In genomic region chr22:19895160-19895849, GRCh38 we compare ENCODE assay signal across 16 cellular contexts.
"Had no signal": no experiment of that assay in that cellular context is flagged by ENCODE, and none has a peak within 500 bp of the region (broad histone marks: within the 10 kb centered on the region; RNA-seq: fewer than 3 reads in every experiment).

No MANE protein-coding gene starts in this region.

- DNase-seq: activated gamma-delta T cell; activated T-cell treated with anti-CD3 and anti-CD28 coated beads, Interleukin-2, amount 50 U/mL, for 48 hours; endodermal cell; head of caudate nucleus; immature natural killer cell; left cardiac atrium; lower lobe of right lung; midbrain; stimulated activated CD4-positive, alpha-beta T cell treated with anti-CD3 and anti-CD28 coated beads, Interleukin-1b, Interleukin-23, amount 100 ng/mL, for 48 hours; stimulated activated naive CD8-positive, alpha-beta T cell treated with anti-CD3 and anti-CD28 coated beads, Interleukin-15, amount 100 ng/mL, for 72 hours; T-helper 2 cell; upper lobe of right lung had no signal

- H3K27me3 Mint-ChIP-seq: stimulated activated naive CD8-positive, alpha-beta T cell treated with anti-CD3 and anti-CD28 coated beads, Interleukin-15, amount 100 ng/mL, for 72 hours had no signal

- H3K36me3 ChIP-seq: neural progenitor cell, ovary had no signal

- H3K36me3 Mint-ChIP-seq: neural progenitor cell had no signal

- H3K4me2 ChIP-seq: neural progenitor cell had no signal

- H3K27ac Mint-ChIP-seq: endodermal cell, immature natural killer cell, neural progenitor cell had no signal

- H3K27ac ChIP-seq: lower lobe of right lung, neural progenitor cell, ovary, upper lobe of right lung had no signal

- H3K27me3 ChIP-seq: ovary, upper lobe of right lung had no signal

- H3K9me3 ChIP-seq: lower lobe of right lung, ovary, upper lobe of right lung had no signal

- H3K9ac ChIP-seq: neural progenitor cell had no signal

- H3K4me3 ChIP-seq: lower lobe of right lung, neural progenitor cell, ovary, upper lobe of right lung had no signal

- ATAC-seq: left cardiac atrium; lower lobe of right lung; sciatic nerve; SK-N-SH treated with all-trans-retinoic acid at 6 μM for 48 hours; stimulated activated naive CD8-positive, alpha-beta T cell treated with anti-CD3 and anti-CD28 coated beads, Interleukin-15, amount 100 ng/mL, for 72 hours; upper lobe of right lung had no signal

- H3K9me3 Mint-ChIP-seq: endodermal cell; immature natural killer cell; neural progenitor cell; stimulated activated naive CD8-positive, alpha-beta T cell treated with anti-CD3 and anti-CD28 coated beads, Interleukin-15, amount 100 ng/mL, for 72 hours had no signal

- H2AFZ ChIP-seq: neural progenitor cell had no signal

- H3K4me3 Mint-ChIP-seq: endodermal cell, immature natural killer cell, neural progenitor cell had no signal
